In genomic region chr5:136001531-136001930, GRCh38 we compare ENCODE assay signal across 15 cellular contexts. TPM values are rescaled to one million over a fixed set of nuclear protein-coding genes. Genes with fewer than 3 reads are reported as not detected.
A peak's percentile ranks its signal among the peaks of the same experiment; 100 is the strongest.
DNase-seq lines count a peak whose midpoint lies in the region; ATAC-seq and TF ChIP-seq lines count a peak whose summit lies in the region.
"Had no signal": no experiment of that assay in that cellular context is flagged by ENCODE, and none has a peak within 500 bp of the region (broad histone marks: within the 10 kb centered on the region; RNA-seq: fewer than 3 reads in every experiment).

No MANE protein-coding gene starts in this region.

- ATAC-seq in Right ventricle myocardium inferior (peak; percentile 57), gastroesophageal sphincter (peak; percentile 18)

- TF ChIP-seq CTCF in right atrium auricular region (IDR thresholded peaks at IDR 0.05) (no peak), gastroesophageal sphincter (IDR thresholded peaks at IDR 0.05) (no peak)

- intact Hi-C loops in Right ventricle myocardium inferior (cut with DNase I): no loop called here

- H3K4me3 ChIP-seq in right atrium auricular region: no peak overlapping the region
- no peak overlapping the region for H3K4me3 ChIP-seq in gastroesophageal sphincter
- H3K4me3 ChIP-seq: lung, tibial nerve had no signal

- H3K36me3 ChIP-seq in right atrium auricular region: no peaks in the 10 kb centered on the region
- no peaks in the 10 kb centered on the region for H3K36me3 ChIP-seq in gastroesophageal sphincter
- H3K36me3 ChIP-seq: brain microvascular endothelial cell, tibial nerve had no signal

- no peak for TF ChIP-seq POLR2A in gastroesophageal sphincter (IDR thresholded peaks at IDR 0.05)

- H3K9me3 ChIP-seq in right atrium auricular region (no peaks in the 10 kb centered on the region), gastroesophageal sphincter (no peaks in the 10 kb centered on the region)
- H3K9me3 ChIP-seq: tibial nerve had no signal

- WGBS in gastroesophageal sphincter (ENCODE audit: low coverage in 1 of 2), 2 donors: 71 to 89% methylated on average over 1 of the region's 4 CpGs

- DNase-seq in Right ventricle myocardium inferior (ENCODE audit: missing footprints): peak; percentile 72
- DNase-seq in right atrium auricular region (ENCODE audit: low spot score): no peak
- DNase-seq in SKM-1 treated with dmso at 0.1 percent for 144 hours (lab: John Stamatoyannopoulos, UW; ENCODE audit: unreplicated experiment): peak; percentile 92
- DNase-seq in LoVo (ENCODE audit: low spot score): no peak
- DNase-seq in nucleus accumbens (lab: John Stamatoyannopoulos, UW): no peak
- no peak for DNase-seq in glomerular visceral epithelial cell (ENCODE audit: extremely low spot score)
- no peak for DNase-seq in NK-92 (lab: John Stamatoyannopoulos, UW; ENCODE audit: unreplicated experiment)
- DNase-seq: 8988T, brain microvascular endothelial cell, GOT3, NCI-H345 had no signal

- no peak overlapping the region for H3K27ac ChIP-seq in right atrium auricular region
- H3K27ac ChIP-seq in gastroesophageal sphincter: peak overlapping the region in 1 of 4 donors; percentile 46
- H3K27ac ChIP-seq: brain microvascular endothelial cell had no signal

- TF ChIP-seq EP300 in gastroesophageal sphincter (IDR thresholded peaks at IDR 0.05): no peak

- H3K4me1 ChIP-seq in right atrium auricular region (peaks cover 0 to 7% of the 10 kb centered on the region in 2 donors), gastroesophageal sphincter (peaks cover 0 to 15% (median 0%) of the 10 kb centered on the region in 3 donors)

- no peaks in the 10 kb centered on the region for H3K27me3 ChIP-seq in right atrium auricular region
- H3K27me3 ChIP-seq in gastroesophageal sphincter: no peaks in the 10 kb centered on the region
- H3K27me3 ChIP-seq: brain microvascular endothelial cell, tibial nerve had no signal

RNA-seq across cellular contexts. Expression of gene TGFBI, which starts 27.3 kb away (rescaled TPM):
- total RNA-seq in Right ventricle myocardium inferior (66.5 TPM), right atrium auricular region (10 to 100 TPM; 30.4 to 65.0 TPM), gastroesophageal sphincter (100 to 1,000 TPM in 3 of 4 donors, 10 to 100 TPM in 1; 29.0 to 159 (median 112) TPM)

RNA-seq across cellular contexts. Expression of gene LECT2, which starts 46.7 kb away (rescaled TPM):
- total RNA-seq in Right ventricle myocardium inferior (not detected), right atrium auricular region (not detected), gastroesophageal sphincter (not detected)
- total RNA-seq: lung, MCF 10A, tibial nerve had no signal

Comparison
In these comparisons a context has a peak if more than half of its experiments do, and no peak if none do; other contexts are left out.
1. DNase-seq: peak in Right ventricle myocardium inferior (single experiment) and SKM-1 treated with dmso at 0.1 percent for 144 hours (single experiment); none in right atrium auricular region (single experiment), LoVo (single experiment), nucleus accumbens (0 of 56), glomerular visceral epithelial cell (single experiment) and NK-92 (single experiment).